In the genomic region with DNA sequence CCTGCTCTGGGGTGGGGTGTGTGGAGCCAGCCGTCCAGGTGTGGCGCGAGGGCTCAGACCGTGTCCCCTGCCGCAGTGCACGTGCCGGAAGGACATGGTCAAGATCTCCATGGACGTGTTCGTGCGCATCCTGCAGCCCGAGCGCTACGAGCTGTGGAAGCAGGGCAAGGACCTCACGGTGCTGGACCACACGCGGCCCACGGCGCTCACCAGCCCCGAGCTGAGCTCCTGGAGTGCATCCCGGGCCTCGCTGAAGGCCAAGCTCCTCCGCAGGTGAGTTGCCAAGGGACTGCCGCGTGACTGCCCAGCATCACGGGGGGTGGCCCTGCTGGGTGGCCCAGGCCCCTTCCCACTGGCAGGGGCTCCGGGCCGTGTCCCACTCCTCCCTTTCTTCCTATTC, we compare ENCODE assay signal across 2 cellular contexts.
TF ChIP-seq lines count a peak whose summit lies in the region.

No MANE protein-coding gene starts in this region.

TF ChIP-seq in GM12878, 131 proteins besides CTCF, POLR2A, EP300 and RAD21:
- TF ChIP-seq ETV6 (conservative IDR thresholded peaks at IDR 0.05 in 1 of 2, IDR thresholded peaks at IDR 0.05 in 1 of 2; ENCODE audit: borderline replicate concordance in 1 of 2, low read depth in 1 of 2) (no peak), FOS (IDR thresholded peaks at IDR 0.05; ENCODE audit: borderline replicate concordance, extremely low read depth, insufficient read length) (no peak)

TF ChIP-seq in H1, 55 proteins besides CTCF, POLR2A, EP300 and RAD21:
- TF ChIP-seq KDM1A (IDR thresholded peaks at IDR 0.05; ENCODE audit: borderline replicate concordance, low read length) (no peak), TEAD4 (IDR thresholded peaks at IDR 0.05; ENCODE audit: low read depth, low read length) (no peak), SAP30 (IDR thresholded peaks at IDR 0.05; ENCODE audit: insufficient read depth, insufficient replicate concordance, low read length) (no peak), EZH2 (IDR thresholded peaks at IDR 0.05; ENCODE audit: low read depth, low read length, severe bottlenecking) (no peak), NANOG (IDR thresholded peaks at IDR 0.05; ENCODE audit: insufficient read depth, low read depth, low read length, poor library complexity, severe bottlenecking) (no peak), POU5F1 (IDR thresholded peaks at IDR 0.05; ENCODE audit: low read depth, low read length) (no peak), KDM5A (IDR thresholded peaks at IDR 0.05; ENCODE audit: low read length) (no peak), HDAC6 (IDR thresholded peaks at IDR 0.05; ENCODE audit: low read depth, low read length) (no peak), FOSL1 (IDR thresholded peaks at IDR 0.05; ENCODE audit: insufficient read depth, low read depth, low read length) (no peak), BACH1 (IDR thresholded peaks at IDR 0.05; ENCODE audit: low read length) (no peak), CREB1 (IDR thresholded peaks at IDR 0.05) (no peak), CHD2 (IDR thresholded peaks at IDR 0.05; ENCODE audit: low read length) (no peak), TAF1 (IDR thresholded peaks at IDR 0.05; ENCODE audit: low read depth, low read length) (no peak), RBBP5 (IDR thresholded peaks at IDR 0.05; ENCODE audit: borderline replicate concordance, low read depth, low read length) (no peak)
- TF ChIP-seq, protein P1, sequence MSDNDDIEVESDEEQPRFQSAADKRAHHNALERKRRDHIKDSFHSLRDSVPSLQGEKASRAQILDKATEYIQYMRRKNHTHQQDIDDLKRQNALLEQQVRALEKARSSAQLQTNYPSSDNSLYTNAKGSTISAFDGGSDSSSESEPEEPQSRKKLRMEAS (IDR thresholded peaks at IDR 0.05), result no peak
